ENCODE assay signal across 10 cellular contexts in genomic region chr11:118939948-118940598, GRCh38. TPM values are rescaled to one million over a fixed set of nuclear protein-coding genes. Genes with fewer than 3 reads are reported as not detected.
DNase-seq lines count a peak whose midpoint lies in the region; ATAC-seq and TF ChIP-seq lines count a peak whose summit lies in the region.
"Had no signal": no experiment of that assay in that cellular context is flagged by ENCODE, and none has a peak within 500 bp of the region (broad histone marks: within the 10 kb centered on the region; RNA-seq: fewer than 3 reads in every experiment).

No MANE protein-coding gene starts in this region.

- peaks cover 22 to 47% (median 32%) of the 10 kb centered on the region in 4 donors for H3K4me1 Mint-ChIP-seq in CD4-positive, alpha-beta memory T cell
- H3K4me1 Mint-ChIP-seq in activated naive CD4-positive, alpha-beta T cell treated with anti-CD3 and anti-CD28 coated beads, Interleukin-2, amount 10 ng/mL, durations not matched to agents 7 days and 5 days: peaks cover 38% of the 10 kb centered on the region
- peaks cover 17% of the 10 kb centered on the region for H3K4me1 Mint-ChIP-seq in mesothelial cell of epicardium

- peak overlapping the region in 3 of 7 donors; percentile 43 to 53 (median 52) for H3K27ac Mint-ChIP-seq in CD4-positive, alpha-beta memory T cell
- peak overlapping the region; percentile 56 for H3K27ac Mint-ChIP-seq in activated naive CD4-positive, alpha-beta T cell treated with anti-CD3 and anti-CD28 coated beads, Interleukin-2, amount 10 ng/mL, durations not matched to agents 7 days and 5 days
- peak overlapping the region; percentile 79 for H3K27ac Mint-ChIP-seq in mesothelial cell of epicardium

- H3K9me3 ChIP-seq in CD4-positive, alpha-beta memory T cell (ENCODE audit: control insufficient read depth in 1 of 2, low read length in 2 of 2): no peaks in the 10 kb centered on the region

- POLR2A ChIA-PET in CD4-positive, alpha-beta memory T cell (lab: Charles Lee; ENCODE audit: partially characterized antibody): interaction anchor here (0.5 to 2.4 kb wide), 6 partner anchors 8 to 150 kb away, joined by 3 to 20 read pairs (median 4); partner anchors contain the start of genes CENATAC and DDX6

- no peaks in the 10 kb centered on the region for H3K36me3 Mint-ChIP-seq in CD4-positive, alpha-beta memory T cell
- no peaks in the 10 kb centered on the region for H3K36me3 Mint-ChIP-seq in activated naive CD4-positive, alpha-beta T cell treated with anti-CD3 and anti-CD28 coated beads, Interleukin-2, amount 10 ng/mL, durations not matched to agents 7 days and 5 days
- no peaks in the 10 kb centered on the region for H3K36me3 Mint-ChIP-seq in mesothelial cell of epicardium

- no peaks in the 10 kb centered on the region for H3K27me3 ChIP-seq in CD4-positive, alpha-beta memory T cell (ENCODE audit: insufficient read depth, low read length)

- peaks cover 18% of the 10 kb centered on the region for H3K4me1 ChIP-seq in CD4-positive, alpha-beta memory T cell (ENCODE audit: insufficient read depth, low read length)

- peaks cover 0 to 1% of the 10 kb centered on the region in 2 donors for H3K27me3 Mint-ChIP-seq in CD4-positive, alpha-beta memory T cell
- peaks cover 35% of the 10 kb centered on the region for H3K27me3 Mint-ChIP-seq in activated naive CD4-positive, alpha-beta T cell treated with anti-CD3 and anti-CD28 coated beads, Interleukin-2, amount 10 ng/mL, durations not matched to agents 7 days and 5 days
- H3K27me3 Mint-ChIP-seq in mesothelial cell of epicardium (ENCODE audit: low read depth): no peaks in the 10 kb centered on the region

- H3K27ac ChIP-seq in CD4-positive, alpha-beta memory T cell (ENCODE audit: low read depth, low read length): peak overlapping the region; percentile 6

- TF ChIP-seq CTCF in mesothelial cell of epicardium (IDR thresholded peaks at IDR 0.05; ENCODE audit: unreplicated experiment): no peak

- H3K9me3 Mint-ChIP-seq in CD4-positive, alpha-beta memory T cell: no peaks in the 10 kb centered on the region
- H3K9me3 Mint-ChIP-seq in activated naive CD4-positive, alpha-beta T cell treated with anti-CD3 and anti-CD28 coated beads, Interleukin-2, amount 10 ng/mL, durations not matched to agents 7 days and 5 days: no peaks in the 10 kb centered on the region
- no peaks in the 10 kb centered on the region for H3K9me3 Mint-ChIP-seq in mesothelial cell of epicardium
- H3K9me3 Mint-ChIP-seq: IgD-negative memory B cell had no signal

- ATAC-seq in HG03460 (IDR thresholded peaks at IDR 0.05; ENCODE audit: unreplicated experiment) (no peak), GM21723 (IDR thresholded peaks at IDR 0.05; ENCODE audit: unreplicated experiment) (no peak)

- H3K36me3 ChIP-seq in CD4-positive, alpha-beta memory T cell (ENCODE audit: insufficient read depth, low read length): no peaks in the 10 kb centered on the region

- H3K4me3 ChIP-seq in CD4-positive, alpha-beta memory T cell (ENCODE audit: low read length in 2 of 2): peak overlapping the region in 1 of 2 donors; percentile 6

- CTCF ChIA-PET in CD4-positive, alpha-beta memory T cell (lab: Charles Lee; ENCODE audit: partially characterized antibody): interaction anchor here (0.7 to 2.6 kb wide), 6 partner anchors 10 to 1762 kb away, joined by 3 to 22 read pairs (median 4); no protein-coding TSS in a partner anchor
- CTCF ChIA-PET in activated naive CD4-positive, alpha-beta T cell treated with anti-CD3 and anti-CD28 coated beads, Interleukin-2, amount 10 ng/mL, durations not matched to agents 7 days and 5 days (lab: Charles Lee): interaction anchor here (0.9 to 2.9 kb wide), 4 partner anchors 10 to 250 kb away, joined by 3 to 21 read pairs (median 4); no protein-coding TSS in a partner anchor

- peak overlapping the region in 6 of 8 donors; percentile 9 to 62 (median 53) for H3K4me3 Mint-ChIP-seq in CD4-positive, alpha-beta memory T cell
- no peak overlapping the region for H3K4me3 Mint-ChIP-seq in activated naive CD4-positive, alpha-beta T cell treated with anti-CD3 and anti-CD28 coated beads, Interleukin-2, amount 10 ng/mL, durations not matched to agents 7 days and 5 days
- H3K4me3 Mint-ChIP-seq in mesothelial cell of epicardium: no peak overlapping the region

- peak in 4 of 5 donors; percentile 37 to 71 (median 44) for DNase-seq in CD4-positive, alpha-beta memory T cell
- DNase-seq in NCI-H69 (lab: John Stamatoyannopoulos, UW): peak; percentile 44
- DNase-seq in activated naive CD4-positive, alpha-beta T cell treated with anti-CD3 and anti-CD28 coated beads, Interleukin-2, amount 10 ng/mL, durations not matched to agents 7 days and 5 days: peak; percentile 82
- DNase-seq in mesothelial cell of epicardium (ENCODE audit: low spot score in 2 of 2, unreplicated experiment in 2 of 2): no peak
- DNase-seq in NCI-H1092 treated with DMSO at 0.1 percent for 48 hours (lab: John Stamatoyannopoulos, UW): no peak
- no peak for DNase-seq in HuH-7 (ENCODE audit: low spot score)

- intact Hi-C loops in CD4-positive, alpha-beta memory T cell (cut with micrococcal nuclease): loop anchor here (5.0 kb wide), 1 partner anchor 57 kb away; the partner anchor contains the start of gene CENATAC

RNA-seq across cellular contexts. Expression of gene BCL9L, which starts 14.3 kb away (rescaled TPM):
- 100 to 1,000 TPM; 216 to 232 TPM for total RNA-seq in CD4-positive, alpha-beta memory T cell
- 10 to 100 TPM in 1 of 2 donors, under 1 TPM in 1; 0.45 to 10.9 TPM for polyA plus RNA-seq in CD4-positive, alpha-beta memory T cell
- 88.6 to 92.4 TPM (median 91.7 TPM) in 3 replicates for total RNA-seq in mesothelial cell of epicardium

RNA-seq across cellular contexts. Expression of gene UPK2, which starts 16.0 kb away (rescaled TPM):
- not detected for total RNA-seq in CD4-positive, alpha-beta memory T cell
- not detected for polyA plus RNA-seq in CD4-positive, alpha-beta memory T cell
- 2.2 to 3.0 TPM (median 2.7 TPM) in 3 replicates for total RNA-seq in mesothelial cell of epicardium
- total RNA-seq: liver had no signal
- polyA plus RNA-seq: IgD-negative memory B cell, liver had no signal

RNA-seq across cellular contexts. Expression of gene FOXR1, which starts 31.5 kb away (rescaled TPM):
- total RNA-seq in CD4-positive, alpha-beta memory T cell: not detected
- not detected for polyA plus RNA-seq in CD4-positive, alpha-beta memory T cell
- not detected in 3 replicates for total RNA-seq in mesothelial cell of epicardium
- total RNA-seq: liver had no signal
- polyA plus RNA-seq: IgD-negative memory B cell, liver had no signal

RNA-seq across cellular contexts. Expression of gene CXCR5, which starts 56.4 kb away (rescaled TPM):
- 10 to 100 TPM; 21.1 to 21.5 TPM for total RNA-seq in CD4-positive, alpha-beta memory T cell
- polyA plus RNA-seq in CD4-positive, alpha-beta memory T cell: 10 to 100 TPM in 1 of 2 donors, 1 to 10 TPM in 1; 7.9 to 18.2 TPM
- not detected in 3 replicates for total RNA-seq in mesothelial cell of epicardium
- total RNA-seq: liver had no signal

RNA-seq across cellular contexts. Expression of gene CENATAC, which starts 57.9 kb away (rescaled TPM):
- 100 to 1,000 TPM; 109 to 114 TPM for total RNA-seq in CD4-positive, alpha-beta memory T cell
- polyA plus RNA-seq in CD4-positive, alpha-beta memory T cell: 10 to 100 TPM; 13.3 to 16.9 TPM
- 65.7 to 69.1 TPM (median 66.3 TPM) in 3 replicates for total RNA-seq in mesothelial cell of epicardium

Comparison
In these comparisons a context has a peak if more than half of its experiments do, and no peak if none do; other contexts are left out.
1. DNase-seq: peak in CD4-positive, alpha-beta memory T cell (4 of 5), NCI-H69 (single experiment) and activated naive CD4-positive, alpha-beta T cell treated with anti-CD3 and anti-CD28 coated beads, Interleukin-2, amount 10 ng/mL, durations not matched to agents 7 days and 5 days (single experiment); none in mesothelial cell of epicardium (0 of 2), NCI-H1092 treated with DMSO at 0.1 percent for 48 hours (single experiment) and HuH-7 (single experiment).
2. H3K4me3 Mint-ChIP-seq: peak in CD4-positive, alpha-beta memory T cell (6 of 8); none in activated naive CD4-positive, alpha-beta T cell treated with anti-CD3 and anti-CD28 coated beads, Interleukin-2, amount 10 ng/mL, durations not matched to agents 7 days and 5 days (single experiment) and mesothelial cell of epicardium (single experiment).